23 cellular contexts compared by ENCODE assay signal in genomic region chr11:85869776-85870175, GRCh38. TPM values are rescaled to one million over a fixed set of nuclear protein-coding genes. Genes with fewer than 3 reads are reported as not detected.
DNase-seq lines count a peak whose midpoint lies in the region; ATAC-seq lines count a peak whose summit lies in the region.
"Had no signal": no experiment of that assay in that cellular context is flagged by ENCODE, and none has a peak within 500 bp of the region (broad histone marks: within the 10 kb centered on the region; RNA-seq: fewer than 3 reads in every experiment).

No MANE protein-coding gene starts in this region.

- H3K4ac ChIP-seq in neuronal stem cell (ENCODE audit: low read length), result no peak overlapping the region

- H4K8ac ChIP-seq in neuronal stem cell (ENCODE audit: low read depth, low read length), result no peak overlapping the region

- peak; percentile 44 for DNase-seq in activated CD4-positive, alpha-beta T cell treated with anti-CD3 and anti-CD28 coated beads, Interleukin-2, amount 10 ng/mL, durations not matched to agents 24 days and 14 days
- no peak for DNase-seq in activated CD4-positive, alpha-beta T cell treated with anti-CD3 and anti-CD28 coated beads for 4 hours
- peak; percentile 42 for DNase-seq in NCI-H69 (lab: John Stamatoyannopoulos, UW)
- DNase-seq in neuronal stem cell (ENCODE audit: low spot score), result no peak
- no peak for DNase-seq in activated naive CD4-positive, alpha-beta T cell (lab: John Stamatoyannopoulos, UW)
- DNase-seq: 8988T; ACHN; C1 segment of cervical spinal cord; Calu3; CD4-positive, alpha-beta memory T cell; COR-L47; DMS53; DMS79 treated with DMSO at 0.1 percent for 48 hours; GF-D8; H7 had no signal

- H3K36me3 ChIP-seq in neuronal stem cell (replicated peaks in 1 of 2; ENCODE audit: control insufficient read depth in 2 of 2, insufficient read depth in 2 of 2, low read length in 2 of 2), result no peaks in the 10 kb centered on the region

- H3K4me3 ChIP-seq in neuronal stem cell (ENCODE audit: low read length in 2 of 2), result no peak overlapping the region
- H3K4me3 ChIP-seq: A549 had no signal

- H3K4me2 ChIP-seq in neuronal stem cell (ENCODE audit: insufficient read depth, low read length, poor library complexity, severe bottlenecking), result no peak overlapping the region
- H3K4me2 ChIP-seq: A549 had no signal

- H3K9me3 Mint-ChIP-seq in activated CD4-positive, alpha-beta T cell treated with anti-CD3 and anti-CD28 coated beads, Interleukin-2, amount 10 ng/mL, durations not matched to agents 24 days and 14 days, result no peaks in the 10 kb centered on the region
- H3K9me3 Mint-ChIP-seq: CD4-positive, alpha-beta memory T cell had no signal

- H3K4me1 Mint-ChIP-seq in activated CD4-positive, alpha-beta T cell treated with anti-CD3 and anti-CD28 coated beads, Interleukin-2, amount 10 ng/mL, durations not matched to agents 24 days and 14 days, result peaks cover 6% of the 10 kb centered on the region
- H3K4me1 Mint-ChIP-seq: CD4-positive, alpha-beta memory T cell had no signal

- H3K27me3 ChIP-seq in neuronal stem cell (ENCODE audit: control insufficient read depth in 3 of 3, insufficient read depth in 3 of 3, low read depth in 1 of 3, low read length in 3 of 3), result no peaks in the 10 kb centered on the region

- H2BK15ac ChIP-seq in neuronal stem cell (ENCODE audit: low read length), result no peak overlapping the region

- peaks cover 0 to 2% of the 10 kb centered on the region in 2 donors for H3K4me1 ChIP-seq in neuronal stem cell (ENCODE audit: control insufficient read depth in 2 of 2, insufficient read depth in 1 of 2, low read depth in 1 of 2, low read length in 2 of 2)

- H2BK120ac ChIP-seq in neuronal stem cell (ENCODE audit: low read depth, low read length), result no peak overlapping the region

- peak overlapping the region; percentile 44 for H3K18ac ChIP-seq in neuronal stem cell (ENCODE audit: low read length)

- no peaks in the 10 kb centered on the region for H3K9me3 ChIP-seq in neuronal stem cell (replicated peaks in 1 of 2; ENCODE audit: control insufficient read depth in 2 of 2, insufficient read depth in 1 of 2, low read depth in 1 of 2, low read length in 2 of 2)
- H3K9me3 ChIP-seq: A549 had no signal

- H3K23ac ChIP-seq in neuronal stem cell (ENCODE audit: low read depth, low read length, poor library complexity), result no peak overlapping the region

- no peak overlapping the region for H3K4me3 Mint-ChIP-seq in activated CD4-positive, alpha-beta T cell treated with anti-CD3 and anti-CD28 coated beads, Interleukin-2, amount 10 ng/mL, durations not matched to agents 24 days and 14 days
- H3K4me3 Mint-ChIP-seq: CD4-positive, alpha-beta memory T cell had no signal

- H3K27ac ChIP-seq in neuronal stem cell (replicated peaks; ENCODE audit: low read length), result no peak overlapping the region
- H3K27ac ChIP-seq: A549 had no signal

- no peak for ATAC-seq in HG02763 (IDR thresholded peaks at IDR 0.05; ENCODE audit: unreplicated experiment)
- no peak for ATAC-seq in HG03135 (IDR thresholded peaks at IDR 0.05; ENCODE audit: unreplicated experiment)
- ATAC-seq: A549, HCT116 had no signal

- H2AK5ac ChIP-seq in neuronal stem cell (ENCODE audit: low read depth, low read length), result no peak overlapping the region

- H2BK12ac ChIP-seq in neuronal stem cell (ENCODE audit: low read length), result no peak overlapping the region

- intact Hi-C loops in activated CD4-positive, alpha-beta T cell treated with anti-CD3 and anti-CD28 coated beads, Interleukin-2, amount 10 ng/mL, durations not matched to agents 24 days and 14 days (cut with micrococcal nuclease), result no loop called here

- no peaks in the 10 kb centered on the region for H3K36me3 Mint-ChIP-seq in activated CD4-positive, alpha-beta T cell treated with anti-CD3 and anti-CD28 coated beads, Interleukin-2, amount 10 ng/mL, durations not matched to agents 24 days and 14 days (ENCODE audit: low read depth)
- H3K36me3 Mint-ChIP-seq: CD4-positive, alpha-beta memory T cell had no signal

- H2AFZ ChIP-seq in neuronal stem cell (ENCODE audit: low read length), result no peak overlapping the region

- no peaks in the 10 kb centered on the region for H3K79me1 ChIP-seq in neuronal stem cell (ENCODE audit: low read depth, low read length)

- no CpG with 5 or more reads among the region's 2 CpGs for WGBS in neuronal stem cell (ENCODE audit: extremely low coverage in 2 of 2, insufficient read length in 2 of 2, insufficient replicate concordance in 1 of 2), 2 donors

- no peaks in the 10 kb centered on the region for H3K27me3 Mint-ChIP-seq in activated CD4-positive, alpha-beta T cell treated with anti-CD3 and anti-CD28 coated beads, Interleukin-2, amount 10 ng/mL, durations not matched to agents 24 days and 14 days
- H3K27me3 Mint-ChIP-seq: CD4-positive, alpha-beta memory T cell had no signal

- H2BK5ac ChIP-seq in neuronal stem cell (ENCODE audit: low read length), result no peak overlapping the region

- no peak overlapping the region for H3K9ac ChIP-seq in neuronal stem cell (ENCODE audit: low read depth, low read length, poor library complexity)

- H4K91ac ChIP-seq in neuronal stem cell (ENCODE audit: low read depth, low read length, poor library complexity), result no peak overlapping the region

- H3K14ac ChIP-seq in neuronal stem cell (ENCODE audit: low read length), result no peak overlapping the region

- no peak overlapping the region for H3K27ac Mint-ChIP-seq in activated CD4-positive, alpha-beta T cell treated with anti-CD3 and anti-CD28 coated beads, Interleukin-2, amount 10 ng/mL, durations not matched to agents 24 days and 14 days
- H3K27ac Mint-ChIP-seq: CD4-positive, alpha-beta memory T cell had no signal

RNA-seq across cellular contexts. Expression of gene CCDC83, which starts 14.6 kb away (rescaled TPM):
- not detected in 2 replicates for total RNA-seq in activated CD4-positive, alpha-beta T cell treated with anti-CD3 and anti-CD28 coated beads, Interleukin-2, amount 10 ng/mL, durations not matched to agents 24 days and 14 days
- not detected for polyA plus RNA-seq in neuronal stem cell (2013, experiment 1 of 2)
- polyA plus RNA-seq in neuronal stem cell (2013, experiment 2 of 2), result not detected
- total RNA-seq: Calu3; CD4-positive, alpha-beta memory T cell; Daoy; G401; H1; H7 had no signal
- polyA plus RNA-seq: A549; BJ; CD4-positive, alpha-beta memory T cell; H1 had no signal

RNA-seq across cellular contexts. Expression of gene SYTL2, which starts 58.8 kb away (rescaled TPM):
- 13.9 and 14.3 TPM in 2 replicates for total RNA-seq in activated CD4-positive, alpha-beta T cell treated with anti-CD3 and anti-CD28 coated beads, Interleukin-2, amount 10 ng/mL, durations not matched to agents 24 days and 14 days
- 13.8 TPM for polyA plus RNA-seq in neuronal stem cell (2013, experiment 1 of 2)
- polyA plus RNA-seq in neuronal stem cell (2013, experiment 2 of 2), result 13.5 TPM

Comparison
In these comparisons a context has a peak if more than half of its experiments do, and no peak if none do; other contexts are left out.
1. DNase-seq: peak in activated CD4-positive, alpha-beta T cell treated with anti-CD3 and anti-CD28 coated beads, Interleukin-2, amount 10 ng/mL, durations not matched to agents 24 days and 14 days (single experiment) and NCI-H69 (single experiment); none in activated CD4-positive, alpha-beta T cell treated with anti-CD3 and anti-CD28 coated beads for 4 hours (0 of 2), neuronal stem cell (single experiment) and activated naive CD4-positive, alpha-beta T cell (0 of 4).